In genomic region chr1:165631403-165632151, GRCh38 we compare ENCODE assay signal across 1 cellular context.
TF ChIP-seq lines count a peak whose summit lies in the region.

No MANE protein-coding gene starts in this region.

TF ChIP-seq in K562, 482 proteins besides CTCF, POLR2A, EP300 and RAD21 (continued from another document):
- TF ChIP-seq AFF4 (CRISPR knock-in tag; IDR thresholded peaks at IDR 0.05) (peak; percentile 32), ZBTB40 (IDR thresholded peaks at IDR 0.05) (peak; percentile 37; the same call in 1 of the 2 replicates), ZBTB40 (CRISPR knock-in tag; IDR thresholded peaks at IDR 0.05) (no peak), KAT7 (CRISPR knock-in tag; IDR thresholded peaks at IDR 0.05; ENCODE audit: borderline replicate concordance) (peak; percentile 83; the same call in 1 of the 2 replicates), CREM (IDR thresholded peaks at IDR 0.05; ENCODE audit: low read depth) (peak; percentile 35; the same call in 1 of the 2 replicates), UBTF (IDR thresholded peaks at IDR 0.05; ENCODE audit: borderline replicate concordance in 1 of 2, low read depth in 2 of 2, low read length in 2 of 2) (peak; percentile 26 to 72; a peak in 2 of 4 replicates), HLTF (IDR thresholded peaks at IDR 0.05) (no peak), CXXC5 (CRISPR knock-in tag; IDR thresholded peaks at IDR 0.05) (peak; percentile 23), E2F5 (CRISPR knock-in tag; IDR thresholded peaks at IDR 0.05) (no peak), E4F1 (CRISPR knock-in tag; IDR thresholded peaks at IDR 0.05; ENCODE audit: borderline replicate concordance) (no peak), NFIC (IDR thresholded peaks at IDR 0.05) (no peak), JUND (IDR thresholded peaks at IDR 0.05; ENCODE audit: borderline replicate concordance, low read depth, low read length) (peak; percentile 93), JUND (tag; IDR thresholded peaks at IDR 0.05; ENCODE audit: borderline replicate concordance, low read depth, low read length) (peak; percentile 89; the same call in 2 of the 3 replicates), AFF1 (IDR thresholded peaks at IDR 0.05; ENCODE audit: low read depth in 1 of 2, partially characterized antibody in 2 of 2) (peak; percentile 18 to 59), CBFA2T3 (IDR thresholded peaks at IDR 0.05) (peak; percentile 59)
